Comparison of ENCODE assay signal across 22 cellular contexts in genomic region chr15:40059821-40060220, GRCh38. TPM values are rescaled to one million over a fixed set of nuclear protein-coding genes. Genes with fewer than 3 reads are reported as not detected.
A peak's percentile ranks its signal among the peaks of the same experiment; 100 is the strongest.
DNase-seq lines count a peak whose midpoint lies in the region; ATAC-seq, FAIRE-seq and TF ChIP-seq lines count a peak whose summit lies in the region.
"Had no signal": no experiment of that assay in that cellular context is flagged by ENCODE, and none has a peak within 500 bp of the region (broad histone marks: within the 10 kb centered on the region; RNA-seq: fewer than 3 reads in every experiment).

No MANE protein-coding gene starts in this region.

- H2AFZ ChIP-seq in OCI-LY1 (ENCODE audit: low read length), result no peak overlapping the region

- in situ Hi-C loops in brain microvascular endothelial cell (cut with HindIII; ENCODE audit: low pct_ligation_motif_present, low sequenced_read_pairs), result no loop called here

- H3K79me2 ChIP-seq in OCI-LY1 (ENCODE audit: insufficient read depth, low read length), result no peaks in the 10 kb centered on the region

- no peak for ATAC-seq in HG03378 (IDR thresholded peaks at IDR 0.05; ENCODE audit: unreplicated experiment)
- ATAC-seq: HepG2, PC-3, SK-N-SH treated with all-trans-retinoic acid at 6 μM for 48 hours had no signal

- H4K20me1 ChIP-seq in OCI-LY1 (ENCODE audit: insufficient read depth, low read length), result no peaks in the 10 kb centered on the region

- no peak overlapping the region for H3K9ac ChIP-seq in OCI-LY1 (ENCODE audit: low read length)

- no peaks in the 10 kb centered on the region for H3K9me2 ChIP-seq in OCI-LY1 (ENCODE audit: low read depth, low read length)

- H3K27me3 ChIP-seq in OCI-LY1 (ENCODE audit: insufficient read depth, low read length) (no peaks in the 10 kb centered on the region), brain microvascular endothelial cell (replicated peaks) (no peaks in the 10 kb centered on the region)

- H3K4me2 ChIP-seq in OCI-LY1 (ENCODE audit: low read length), result no peak overlapping the region

- H3K9me3 ChIP-seq in OCI-LY1 (ENCODE audit: low read length), result no peaks in the 10 kb centered on the region

- TF ChIP-seq POLR2A in GM12892 (IDR thresholded peaks at IDR 0.05; ENCODE audit: low read depth, low read length), result no peak

- no peaks in the 10 kb centered on the region for H3F3A ChIP-seq in OCI-LY1 (ENCODE audit: insufficient read depth, low read length)

- FAIRE-seq in GM12892 (lab: Jason Lieb, UNC), result peak; percentile 21
- FAIRE-seq: HepG2 had no signal

- intact Hi-C loops in posterior vena cava (cut with DNase I), result loop anchor here in 1 of 2 donors (5.0 kb wide), 1 partner anchor 212 kb away; no protein-coding TSS in a partner anchor

- H3K36me3 ChIP-seq in OCI-LY1 (ENCODE audit: insufficient read depth, low read length), result no peaks in the 10 kb centered on the region
- H3K36me3 ChIP-seq in brain microvascular endothelial cell (replicated peaks), result no peaks in the 10 kb centered on the region

- H3K4me1 ChIP-seq in OCI-LY1 (ENCODE audit: insufficient read depth, low read length, severe bottlenecking), result peaks cover 34% of the 10 kb centered on the region

- DNase-seq in GM12892 (ENCODE audit: insufficient read length), result no peak
- DNase-seq in islet precursor cell, result peak; percentile 32
- peak; percentile 36 for DNase-seq in posterior vena cava (ENCODE audit: low spot score)
- DNase-seq in COR-L47 (lab: John Stamatoyannopoulos, UW), result no peak
- no peak for DNase-seq in brain microvascular endothelial cell
- DNase-seq: ACHN, DMS79, GOT3, KG1, MV-4-11, NCI-H187, NCI-H2107, NCI-H2227 treated with DMSO at 0.1 percent for 48 hours, NCI-H510A treated with DMSO at 0.1 percent for 48 hours, PC-3, RPMI8226, SIG-M5 had no signal

- no peak overlapping the region for H3K4me3 ChIP-seq in OCI-LY1 (ENCODE audit: low read depth, low read length, poor library complexity, severe bottlenecking)
- no peak overlapping the region for H3K4me3 ChIP-seq in brain microvascular endothelial cell (ENCODE audit: low read depth, low read length)

- H3K27ac ChIP-seq in OCI-LY1 (ENCODE audit: low read depth, low read length, poor library complexity, severe bottlenecking), result no peak overlapping the region
- no peak overlapping the region for H3K27ac ChIP-seq in brain microvascular endothelial cell
- H3K27ac ChIP-seq: C4-2B had no signal

- peak; percentile 16; the same call in 1 of the 2 replicates for TF ChIP-seq CTCF in OCI-LY1 (IDR thresholded peaks at IDR 0.05; ENCODE audit: low read length)
- TF ChIP-seq CTCF in brain microvascular endothelial cell (IDR thresholded peaks at IDR 0.05; ENCODE audit: low read depth, low read length, missing control alignments), result no peak

RNA-seq across cellular contexts. Expression of gene SRP14, which starts 20.8 kb away (rescaled TPM):
- 488 TPM for polyA plus RNA-seq in GM12892 (2012; ENCODE audit: missing spikeins)
- 100 to 1,000 TPM; 148 to 160 TPM for total RNA-seq in posterior vena cava

RNA-seq across cellular contexts. Expression of gene BMF, which starts 48.9 kb away (rescaled TPM):
- 22.2 TPM for polyA plus RNA-seq in GM12892 (2012; ENCODE audit: missing spikeins)
- total RNA-seq in posterior vena cava, result 1 to 10 TPM; 3.0 to 5.0 TPM

Comparison
In these comparisons a context has a peak if more than half of its experiments do, and no peak if none do; other contexts are left out.
1. DNase-seq: peak in islet precursor cell (single experiment) and posterior vena cava (single experiment); none in GM12892 (single experiment), COR-L47 (single experiment) and brain microvascular endothelial cell (single experiment).